Comparison of ENCODE assay signal across 20 cellular contexts in genomic region chr21:43762303-43763128, GRCh38.
"Had no signal": no experiment of that assay in that cellular context is flagged by ENCODE, and none has a peak within 500 bp of the region (broad histone marks: within the 10 kb centered on the region; RNA-seq: fewer than 3 reads in every experiment).

No MANE protein-coding gene starts in this region.

- H2AFZ ChIP-seq: parathyroid adenoma had no signal

- H3K27ac ChIP-seq: heart right ventricle, parathyroid adenoma, stomach, testis, upper lobe of right lung had no signal

- H3K79me2 ChIP-seq: parathyroid adenoma had no signal

- H3K4me1 ChIP-seq: parathyroid adenoma had no signal

- ATAC-seq: heart right ventricle; naive thymus-derived CD8-positive, alpha-beta T cell; sciatic nerve; upper lobe of right lung had no signal

- H3K9me3 ChIP-seq: stomach, testis, upper lobe of right lung had no signal

- H3K27me3 ChIP-seq: heart right ventricle, stomach, testis, upper lobe of right lung had no signal

- H3K4me3 ChIP-seq: heart right ventricle, smooth muscle cell, stomach, testis, upper lobe of right lung had no signal

- H3K9ac ChIP-seq: parathyroid adenoma had no signal

- DNase-seq: activated B cell treated with CpG ODN at 0.5 μM for 24 hours; activated CD4-positive, alpha-beta memory T cell treated with anti-CD3 and anti-CD28 coated beads for 36 hours; activated CD4-positive, alpha-beta T cell treated with anti-CD3 and anti-CD28 coated beads for 4 hours; activated naive CD4-positive, alpha-beta T cell; activated naive CD8-positive, alpha-beta T cell treated with anti-CD3 and anti-CD28 coated beads for 36 hours; activated T-cell treated with anti-CD3 and anti-CD28 coated beads for 4 hours; amniotic stem cell; caudate nucleus; endodermal cell; erythroblast; heart right ventricle; immature natural killer cell; naive thymus-derived CD8-positive, alpha-beta T cell; stimulated activated CD4-positive, alpha-beta T cell treated with anti-CD3 and anti-CD28 coated beads, Interleukin-4, amount 100 ng/mL, for 1 hour; stomach; testis; upper lobe of right lung had no signal

- H3K4me2 ChIP-seq: smooth muscle cell had no signal
